ENCODE assay signal across 18 cellular contexts in genomic region chr20:32036716-32037355, GRCh38. TPM values are rescaled to one million over a fixed set of nuclear protein-coding genes. Genes with fewer than 3 reads are reported as not detected.
DNase-seq lines count a peak whose midpoint lies in the region; ATAC-seq and TF ChIP-seq lines count a peak whose summit lies in the region.
"Had no signal": no experiment of that assay in that cellular context is flagged by ENCODE, and none has a peak within 500 bp of the region (broad histone marks: within the 10 kb centered on the region; RNA-seq: fewer than 3 reads in every experiment).

No MANE protein-coding gene starts in this region.

- H3K9ac ChIP-seq in Karpas-422 (ENCODE audit: low read length) (peak overlapping the region; percentile 66), MM.1S (ENCODE audit: low read length) (no peak overlapping the region)

- H3K4me1 ChIP-seq in Karpas-422 (ENCODE audit: low read length) (peaks cover 100% of the 10 kb centered on the region), RWPE2 (ENCODE audit: insufficient read depth, poor library complexity, severe bottlenecking) (peaks cover 4% of the 10 kb centered on the region), MM.1S (ENCODE audit: low read length) (no peaks in the 10 kb centered on the region)

- H3K9me3 ChIP-seq in Karpas-422 (ENCODE audit: low read length) (no peaks in the 10 kb centered on the region), RWPE2 (ENCODE audit: severe bottlenecking) (no peaks in the 10 kb centered on the region), MM.1S (replicated peaks; ENCODE audit: insufficient read depth, low read length) (no peaks in the 10 kb centered on the region)

- ATAC-seq in RWPE2 (ENCODE audit: low read depth): no peak
- ATAC-seq in GM18511 (IDR thresholded peaks at IDR 0.05; ENCODE audit: unreplicated experiment): no peak
- no peak for ATAC-seq in GM18907 (IDR thresholded peaks at IDR 0.05; ENCODE audit: unreplicated experiment)
- ATAC-seq: heart left ventricle had no signal

- TF ChIP-seq CTCF in RWPE2 (IDR thresholded peaks at IDR 0.05; ENCODE audit: poor library complexity, severe bottlenecking) (no peak), MM.1S (IDR thresholded peaks at IDR 0.05; ENCODE audit: low read length) (no peak)

- H3K9me2 ChIP-seq in Karpas-422 (replicated peaks; ENCODE audit: insufficient read depth, low read length) (no peaks in the 10 kb centered on the region), MM.1S (replicated peaks; ENCODE audit: insufficient read depth, low read length) (no peaks in the 10 kb centered on the region)

- H3F3A ChIP-seq in MM.1S (ENCODE audit: insufficient read depth, low read length): no peaks in the 10 kb centered on the region

- no peaks in the 10 kb centered on the region for H3K36me3 ChIP-seq in Karpas-422 (ENCODE audit: insufficient read depth, low read length)
- H3K36me3 ChIP-seq in RWPE2 (ENCODE audit: low read depth): no peaks in the 10 kb centered on the region
- H3K36me3 ChIP-seq in MM.1S (replicated peaks; ENCODE audit: insufficient read depth, low read length): no peaks in the 10 kb centered on the region

- DNase-seq in DMS53 (lab: John Stamatoyannopoulos, UW): peak; percentile 28
- peak; percentile 71 for DNase-seq in Karpas-422
- DNase-seq in RWPE2 (ENCODE audit: low spot score): peak; percentile 60
- DNase-seq in fibroblast of the conjunctiva (ENCODE audit: low read depth): peak; percentile 16
- DNase-seq in NCI-H82 (lab: John Stamatoyannopoulos, UW): no peak
- no peak for DNase-seq in MM.1S
- DNase-seq: central memory CD4-positive, alpha-beta T cell; H7; heart left ventricle; KG1; NCI-H1694; nucleus accumbens; stimulated activated naive CD4-positive, alpha-beta T cell had no signal

- peak overlapping the region; percentile 5; the same call in 1 of the 2 replicates for H2AFZ ChIP-seq in Karpas-422 (ENCODE audit: low read length)
- no peak overlapping the region for H2AFZ ChIP-seq in MM.1S (ENCODE audit: low read length)

- H3K4me2 ChIP-seq in Karpas-422 (ENCODE audit: low read depth, low read length, poor library complexity, severe bottlenecking) (peak overlapping the region; percentile 18), MM.1S (ENCODE audit: low read depth, low read length) (no peak overlapping the region)

- H3K27me3 ChIP-seq in Karpas-422 (ENCODE audit: low read length) (no peaks in the 10 kb centered on the region), RWPE2 (ENCODE audit: insufficient read depth, poor library complexity, severe bottlenecking) (peaks cover 41% of the 10 kb centered on the region), MM.1S (replicated peaks; ENCODE audit: insufficient read depth, low read length) (peaks cover 64% of the 10 kb centered on the region)

- H3K79me2 ChIP-seq in Karpas-422 (ENCODE audit: low read length): no peaks in the 10 kb centered on the region
- no peaks in the 10 kb centered on the region for H3K79me2 ChIP-seq in MM.1S (ENCODE audit: low read length)

- no peak overlapping the region for H3K4me3 ChIP-seq in Karpas-422 (ENCODE audit: low read length)
- no peak overlapping the region for H3K4me3 ChIP-seq in RWPE2 (ENCODE audit: severe bottlenecking)
- no peak overlapping the region for H3K4me3 ChIP-seq in MM.1S (ENCODE audit: low read length)
- H3K4me3 ChIP-seq: heart left ventricle had no signal

- H4K20me1 ChIP-seq in Karpas-422 (ENCODE audit: insufficient read depth, low read depth, low read length) (no peaks in the 10 kb centered on the region), MM.1S (ENCODE audit: insufficient read depth, low read length) (no peaks in the 10 kb centered on the region)

- H3K27ac ChIP-seq in Karpas-422 (ENCODE audit: low read length): peak overlapping the region; percentile 94
- no peak overlapping the region for H3K27ac ChIP-seq in RWPE2 (ENCODE audit: poor library complexity, severe bottlenecking)
- no peak overlapping the region for H3K27ac ChIP-seq in MM.1S (ENCODE audit: low read length)
- H3K27ac ChIP-seq: heart left ventricle had no signal

RNA-seq across cellular contexts. Expression of gene HCK, which starts 15.2 kb away (rescaled TPM):
- 16.9 and 22.5 TPM in 2 replicates for total RNA-seq in Karpas-422 (2014; rRNA removed; shearing (Covaris generic); ENCODE audit: low replicate concordance)
- total RNA-seq: endothelial cell of umbilical vein, mesothelial cell of epicardium had no signal

RNA-seq across cellular contexts. Expression of gene CCM2L, which starts 26.6 kb away (rescaled TPM):
- 0.36 and 0.78 TPM in 2 replicates for total RNA-seq in Karpas-422 (2014; rRNA removed; shearing (Covaris generic); ENCODE audit: low replicate concordance)
- total RNA-seq: kidney epithelial cell had no signal

Comparison
In these comparisons a context has a peak if more than half of its experiments do, and no peak if none do; other contexts are left out.
1. DNase-seq: peak in DMS53 (single experiment), Karpas-422 (single experiment), RWPE2 (single experiment) and fibroblast of the conjunctiva (single experiment); none in NCI-H82 (single experiment) and MM.1S (single experiment).